Comparison of ENCODE assay signal across 1 cellular context in genomic region chr17:79087428-79088143, GRCh38.
TF ChIP-seq lines count a peak whose summit lies in the region.

No MANE protein-coding gene starts in this region.

TF ChIP-seq in HepG2, 621 proteins besides CTCF, POLR2A, EP300 and RAD21 (continued from another document):
- TF ChIP-seq ZBTB40 (IDR thresholded peaks at IDR 0.05) = no peak
- TF ChIP-seq ZBTB40 (CRISPR knock-in tag; IDR thresholded peaks at IDR 0.05) = 0 out of 2 replicates have a peak, but pooled peaks have one; percentile 41
- 0 out of 2 replicates have a peak, but pooled peaks have one; percentile 28 for TF ChIP-seq RFXAP (CRISPR knock-in tag; IDR thresholded peaks at IDR 0.05; ENCODE audit: borderline replicate concordance)
- TF ChIP-seq MYC (CRISPR knock-in tag; IDR thresholded peaks at IDR 0.05; ENCODE audit: borderline replicate concordance) = peak; percentile 45; the same call in 1 of the 2 replicates
- TF ChIP-seq SRSF1 (optimal IDR thresholded peaks at IDR 0.05; ENCODE audit: low read depth, low read length) = no peak
- no peak for TF ChIP-seq EHMT2 (IDR thresholded peaks at IDR 0.05; ENCODE audit: borderline replicate concordance, low read depth, low read length)
- peak; percentile 18; the same call in 1 of the 2 replicates for TF ChIP-seq MED1 (CRISPR knock-in tag; IDR thresholded peaks at IDR 0.05)
- peak; percentile 37; the same call in 1 of the 2 replicates for TF ChIP-seq ZNF687 (CRISPR knock-in tag; IDR thresholded peaks at IDR 0.05)
- peak; percentile 63 for TF ChIP-seq ZFP91 (CRISPR knock-in tag; IDR thresholded peaks at IDR 0.05; ENCODE audit: borderline replicate concordance)
- TF ChIP-seq KLF9 (CRISPR knock-in tag; IDR thresholded peaks at IDR 0.05; ENCODE audit: low read depth) = no peak
- TF ChIP-seq GABPA (IDR thresholded peaks at IDR 0.05; ENCODE audit: low read depth, low read length) = no peak
- no peak for TF ChIP-seq GABPA (CRISPR knock-in tag; IDR thresholded peaks at IDR 0.05; ENCODE audit: low read depth)
- TF ChIP-seq ZNF691 (CRISPR knock-in tag; IDR thresholded peaks at IDR 0.05; ENCODE audit: borderline replicate concordance, low read depth) = 0 out of 2 replicates have a peak, but pooled peaks have one; percentile 42
